In genomic region chrX:16839852-16840460, GRCh38 we compare ENCODE assay signal across 11 cellular contexts. TPM values are rescaled to one million over a fixed set of nuclear protein-coding genes. Genes with fewer than 3 reads are reported as not detected.
A peak's percentile ranks its signal among the peaks of the same experiment; 100 is the strongest.
DNase-seq lines count a peak whose midpoint lies in the region; ATAC-seq, FAIRE-seq and TF ChIP-seq lines count a peak whose summit lies in the region.
"Had no signal": no experiment of that assay in that cellular context is flagged by ENCODE, and none has a peak within 500 bp of the region (broad histone marks: within the 10 kb centered on the region; RNA-seq: fewer than 3 reads in every experiment).

No MANE protein-coding gene starts in this region.

- POLR2A ChIA-PET in A549 (lab: Yijun Ruan, JAX): no interaction called here
- POLR2A ChIA-PET in HEK293T (lab: Yijun Ruan, JAX): no interaction called here

- no peak for FAIRE-seq in A549 (lab: Jason Lieb, UNC)

- no peaks in the 10 kb centered on the region for H3K27me3 ChIP-seq in adipocyte (replicated peaks; ENCODE audit: control insufficient read depth, insufficient read depth, low read length)

- CTCF ChIA-PET in A549 (lab: Yijun Ruan, JAX) (interaction anchor here (0.8 to 1.6 kb wide), 5 partner anchors 12 to 243 kb away, joined by 3 to 4 read pairs (median 3); no protein-coding TSS in a partner anchor), HEK293T (lab: Yijun Ruan, JAX) (interaction anchor here (1.1 to 2.1 kb wide), 3 partner anchors 14 to 53 kb away, joined by 3 to 6 read pairs (median 5); no protein-coding TSS in a partner anchor)

- no peak for TF ChIP-seq CTCF in A549 (IDR thresholded peaks at IDR 0.05)

- no peak for TF ChIP-seq POLR2A in A549 (IDR thresholded peaks at IDR 0.05; ENCODE audit: low read length)

- H3K4me3 ChIP-seq in A549 (no peak overlapping the region), adipocyte (ENCODE audit: low read length) (no peak overlapping the region)

- peaks cover 96% of the 10 kb centered on the region for H3K36me3 ChIP-seq in adipocyte (ENCODE audit: control insufficient read depth, insufficient read depth, low read length, severe bottlenecking)

- peak overlapping the region; percentile 4; the same call in 1 of the 3 replicates for H3K4me2 ChIP-seq in A549

- WGBS in A549 (ENCODE audit: missing lambda C conversion rate): 83% methylated on average over 11 of the region's 14 CpGs

- DNase-seq in A549 (ENCODE audit: low read depth in 1 of 2, low spot score in 1 of 2) (peak in 1 of 2 experiments; percentile 39), H4 (ENCODE audit: low spot score) (peak; percentile 52), adipocyte (ENCODE audit: low read depth) (peak; percentile 77), iris pigment epithelial cell (ENCODE audit: low read depth) (peak; percentile 95), NK-92 (lab: John Stamatoyannopoulos, UW; ENCODE audit: unreplicated experiment) (no peak), NCI-H128 (lab: John Stamatoyannopoulos, UW; ENCODE audit: unreplicated experiment) (no peak), middle frontal gyrus (ENCODE audit: extremely low spot score, low spot score) (no peak), HEK293T (ENCODE audit: extremely low spot score) (no peak)
- DNase-seq: effector CD8-positive, alpha-beta T cell; midbrain; NCI-H748 treated with DMSO at 0.1 percent for 48 hours had no signal

- H3K9me3 ChIP-seq in A549: no peaks in the 10 kb centered on the region
- no peaks in the 10 kb centered on the region for H3K9me3 ChIP-seq in adipocyte (ENCODE audit: control insufficient read depth, low read length)

- ATAC-seq in A549: peak; percentile 19 to 45; a peak in 1 of 6 replicates

- peak overlapping the region; percentile 51 to 80; a peak in 5 of 6 replicates for H3K27ac ChIP-seq in A549

- TF ChIP-seq EP300 in A549 (IDR thresholded peaks at IDR 0.05): no peak

- H3K4me1 ChIP-seq in A549 (peaks cover 30% of the 10 kb centered on the region), adipocyte (ENCODE audit: control insufficient read depth, insufficient read depth, low read length) (peaks cover 46% of the 10 kb centered on the region)

- TF ChIP-seq RAD21 in A549 (conservative IDR thresholded peaks at IDR 0.05 in 1 of 2, IDR thresholded peaks at IDR 0.05 in 1 of 2): no peak

- peak overlapping the region; percentile 67 for H3K9ac ChIP-seq in adipocyte (ENCODE audit: low read length)

TF ChIP-seq in A549, 52 proteins besides CTCF, POLR2A, EP300 and RAD21:
- no peak for TF ChIP-seq TP53 (CRISPR knock-in tag; IDR thresholded peaks at IDR 0.05)
- no peak for TF ChIP-seq RCOR1 (IDR thresholded peaks at IDR 0.05; ENCODE audit: low read depth, low read length)
- no peak for TF ChIP-seq JUNB (IDR thresholded peaks at IDR 0.05)
- TF ChIP-seq ESRRA (IDR thresholded peaks at IDR 0.05; ENCODE audit: borderline replicate concordance, low read length): no peak
- TF ChIP-seq MYC (IDR thresholded peaks at IDR 0.05; ENCODE audit: borderline replicate concordance, low read length): no peak
- no peak for TF ChIP-seq ZSCAN20 (CRISPR knock-in tag; IDR thresholded peaks at IDR 0.05)
- peak; percentile 60 for TF ChIP-seq MAFK (IDR thresholded peaks at IDR 0.05; ENCODE audit: partially characterized antibody)
- TF ChIP-seq PHF8 (IDR thresholded peaks at IDR 0.05; ENCODE audit: borderline replicate concordance, low read depth): no peak
- no peak for TF ChIP-seq HOXA7 (CRISPR knock-in tag; IDR thresholded peaks at IDR 0.05)

TF ChIP-seq in HEK293T, 16 proteins besides CTCF, POLR2A, EP300 and RAD21:
- no peak for TF ChIP-seq FOXK2 (IDR thresholded peaks at IDR 0.05)
- TF ChIP-seq NFRKB (IDR thresholded peaks at IDR 0.05): no peak
- no peak for TF ChIP-seq PKNOX1 (IDR thresholded peaks at IDR 0.05)

RNA-seq across cellular contexts. Expression of gene RBBP7, which starts 30.2 kb away (rescaled TPM):
- 301 and 311 TPM in 2 replicates for polyA plus RNA-seq in A549 (2011; rRNA removed)
- 172 and 177 TPM in 2 replicates for polyA plus RNA-seq in A549 (2012; cell fraction: cytosol; rRNA removed)
- 95.5 and 159 TPM in 2 replicates for polyA plus RNA-seq in A549 (2012; cell fraction: nucleus; rRNA removed)
- 222 to 232 TPM (median 232 TPM) in 3 replicates for polyA plus RNA-seq in A549 (2017; fragmentation: RNase III; extraction: RNeasy Plus Mini Kit Qiagen cat#74134 plus additional on column Dnase treatment)
- polyA minus RNA-seq in A549 (2011; rRNA and poly(A)+ RNA removed): 133 TPM in 2 replicates
- 165 and 175 TPM in 2 replicates for total RNA-seq in H4 (2014; rRNA removed; shearing (Covaris generic))

RNA-seq across cellular contexts. Expression of gene TXLNG, which starts 53.7 kb away (rescaled TPM):
- polyA plus RNA-seq in A549 (2011; rRNA removed): 30.8 and 36.8 TPM in 2 replicates
- 9.7 and 9.9 TPM in 2 replicates for polyA plus RNA-seq in A549 (2012; cell fraction: cytosol; rRNA removed)
- polyA plus RNA-seq in A549 (2012; cell fraction: nucleus; rRNA removed): 7.1 and 12.9 TPM in 2 replicates
- polyA plus RNA-seq in A549 (2017; fragmentation: RNase III; extraction: RNeasy Plus Mini Kit Qiagen cat#74134 plus additional on column Dnase treatment): 15.5 to 18.1 TPM (median 16.0 TPM) in 3 replicates
- polyA minus RNA-seq in A549 (2011; rRNA and poly(A)+ RNA removed): 8.1 and 8.4 TPM in 2 replicates
- total RNA-seq in H4 (2014; rRNA removed; shearing (Covaris generic)): 8.7 and 12.2 TPM in 2 replicates

Comparison
In these comparisons a context has a peak if more than half of its experiments do, and no peak if none do; other contexts are left out.
1. DNase-seq: peak in H4 (single experiment), adipocyte (single experiment) and iris pigment epithelial cell (single experiment); none in NK-92 (single experiment), NCI-H128 (single experiment), middle frontal gyrus (single experiment) and HEK293T (single experiment).